23 cellular contexts compared by ENCODE assay signal in the genomic region with DNA sequence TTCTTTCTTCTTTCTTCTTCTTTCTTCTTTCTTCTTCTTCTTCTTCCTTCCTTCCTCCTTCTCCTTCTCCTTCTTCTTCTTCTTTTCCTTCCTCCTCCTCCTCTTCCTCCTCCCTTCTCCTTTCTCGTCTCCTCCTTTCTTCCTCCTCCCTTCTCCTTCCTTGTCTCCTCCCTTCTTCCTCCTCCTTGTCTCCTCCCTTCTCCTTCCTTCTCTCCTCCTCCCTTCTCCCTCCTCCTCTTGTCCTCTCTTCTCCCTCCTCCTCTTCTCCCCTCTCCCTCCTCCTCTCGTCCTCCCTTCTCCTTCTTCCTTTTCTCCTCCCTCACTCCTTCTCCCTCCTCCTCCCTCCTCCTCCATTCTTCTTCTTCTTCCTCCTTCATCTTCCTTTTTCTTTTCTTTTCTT. TPM values are rescaled to one million over a fixed set of nuclear protein-coding genes. Genes with fewer than 3 reads are reported as not detected.
A peak's percentile ranks its signal among the peaks of the same experiment; 100 is the strongest.
DNase-seq lines count a peak whose midpoint lies in the region; ATAC-seq, FAIRE-seq and TF ChIP-seq lines count a peak whose summit lies in the region.
"Had no signal": no experiment of that assay in that cellular context is flagged by ENCODE, and none has a peak within 500 bp of the region (broad histone marks: within the 10 kb centered on the region; RNA-seq: fewer than 3 reads in every experiment).

No MANE protein-coding gene starts in this region.

- no peaks in the 10 kb centered on the region for H4K20me1 ChIP-seq in HepG2 (ENCODE audit: insufficient read depth, low read length)
- H4K20me1 ChIP-seq in K562 (replicated peaks; ENCODE audit: control insufficient read depth, insufficient read depth, low read length) = no peaks in the 10 kb centered on the region
- H4K20me1 ChIP-seq: BLaER1 had no signal

- H3K9me1 ChIP-seq in K562 (ENCODE audit: control insufficient read depth, insufficient read depth, low read length) = no peaks in the 10 kb centered on the region

- no peak for DNase-seq in HepG2 (ENCODE audit: low spot score)
- no peak for DNase-seq in right lobe of liver
- no peak for DNase-seq in K562 (ENCODE audit: extremely low read depth in 1 of 4, low spot score in 3 of 4)
- DNase-seq in stimulated activated naive B cell treated with anti-CD40 and anti-IgM and Interleukin-4, amounts not matched to agents 10 μg/mL and 1 μg/mL and 100 μg/mL, for 72 hours = no peak
- DNase-seq in tibial artery = no peak
- no peak for DNase-seq in G401 (ENCODE audit: low spot score)
- DNase-seq: Caco-2; CD4-positive, CD25-positive, alpha-beta regulatory T cell; CD8-positive, alpha-beta T cell; DMS153; DND-41; GDM1; H9; HFFc6 had no signal

- H3K4me1 ChIP-seq in HepG2 (ENCODE audit: insufficient read depth, low read length) (no peaks in the 10 kb centered on the region), right lobe of liver (peaks cover 0 to 2% (median 0%) of the 10 kb centered on the region in 4 donors), K562 (replicated peaks in 1 of 2; ENCODE audit: control insufficient read depth in 2 of 2, insufficient read depth in 2 of 2, low read length in 2 of 2) (no peaks in the 10 kb centered on the region), tibial artery (no peaks in the 10 kb centered on the region)
- H3K4me1 ChIP-seq: Caco-2 had no signal

- peaks cover 40 to 43% of the 10 kb centered on the region in 2 donors for H3K36me3 Mint-ChIP-seq in stimulated activated naive B cell treated with anti-CD40 and anti-IgM and Interleukin-4, amounts not matched to agents 10 μg/mL and 1 μg/mL and 100 μg/mL, for 72 hours

- no peak for TF ChIP-seq POLR2A in HepG2 (IDR thresholded peaks at IDR 0.05; ENCODE audit: insufficient read depth in 1 of 2, low read depth in 2 of 2, low read length in 2 of 2)
- no peak for TF ChIP-seq POLR2A in right lobe of liver (IDR thresholded peaks at IDR 0.05)
- TF ChIP-seq POLR2A in K562 (conservative IDR thresholded peaks at IDR 0.05) = no peak

- BruUV-seq in HepG2 (replicated peaks; lab: Mats Ljungman, UMichigan) (no TSS peak), K562 (replicated peaks; lab: Mats Ljungman, UMichigan) (no TSS peak)

- ATAC-seq in HepG2 (no peak), right lobe of liver (no peak), K562 (no peak), GM21447 (IDR thresholded peaks at IDR 0.05; ENCODE audit: unreplicated experiment) (no peak)
- no peak for ATAC-seq in stimulated activated naive B cell treated with anti-CD40 and anti-IgM and Interleukin-4, amounts not matched to agents 10 μg/mL and 1 μg/mL and 100 μg/mL, for 72 hours (replicated peaks)
- ATAC-seq: CD8-positive, alpha-beta T cell; HCT116 had no signal

- H3K9me3 ChIP-seq in HepG2 (ENCODE audit: low read length) (no peaks in the 10 kb centered on the region), right lobe of liver (no peaks in the 10 kb centered on the region), K562 (replicated peaks; ENCODE audit: control insufficient read depth, insufficient read depth, low read depth, low read length) (no peaks in the 10 kb centered on the region), tibial artery (no peaks in the 10 kb centered on the region)
- H3K9me3 ChIP-seq: Caco-2 had no signal

- no peak overlapping the region for H3K9ac ChIP-seq in HepG2 (ENCODE audit: insufficient read depth, low read depth, low read length)
- H3K9ac ChIP-seq in K562 (ENCODE audit: insufficient read depth in 1 of 2, low read depth in 2 of 2, low read length in 2 of 2) = no peak overlapping the region
- H3K9ac ChIP-seq: BLaER1 had no signal

- FAIRE-seq in HepG2 (lab: Jason Lieb, UNC) (no peak), K562 (lab: Jason Lieb, UNC) (no peak)
- FAIRE-seq: A204.1, GM12891, GM18507 had no signal

- intact Hi-C loops in HepG2 (cut with micrococcal nuclease; ENCODE audit: unreplicated experiment) = no loop called here
- intact Hi-C loops in right lobe of liver (cut with DNase I) = no loop called here
- intact Hi-C loops in K562 (cut with micrococcal nuclease) = no loop called here
- intact Hi-C loops in tibial artery (cut with DNase I; ENCODE audit: low total_unique reads) = no loop called here

- no peaks in the 10 kb centered on the region for H3K27me3 Mint-ChIP-seq in stimulated activated naive B cell treated with anti-CD40 and anti-IgM and Interleukin-4, amounts not matched to agents 10 μg/mL and 1 μg/mL and 100 μg/mL, for 72 hours
- H3K27me3 Mint-ChIP-seq: B cell; CD4-positive, CD25-positive, alpha-beta regulatory T cell had no signal

- H3K36me3 ChIP-seq in HepG2 (replicated peaks in 1 of 2; ENCODE audit: control insufficient read depth in 1 of 2, insufficient read depth in 2 of 2, low read length in 2 of 2) (no peaks in the 10 kb centered on the region; a peak in 2 of 5 replicates), right lobe of liver (no peaks in the 10 kb centered on the region), K562 (ENCODE audit: control insufficient read depth, insufficient read depth, low read length) (no peaks in the 10 kb centered on the region), tibial artery (peaks cover 0 to 8% (median 6%) of the 10 kb centered on the region in 3 donors)

- TF ChIP-seq CTCF in HepG2 (CRISPR knock-in tag; IDR thresholded peaks at IDR 0.05) (no peak), right lobe of liver (IDR thresholded peaks at IDR 0.05) (no peak), K562 (IDR thresholded peaks at IDR 0.05 in 2 of 3, conservative IDR thresholded peaks at IDR 0.05 in 1 of 3; ENCODE audit: insufficient read depth in 2 of 3, low read depth in 1 of 3, low read length in 3 of 3) (no peak), tibial artery (IDR thresholded peaks at IDR 0.05) (no peak)

- H3K4me3 ChIP-seq in HepG2 (replicated peaks in 1 of 3; ENCODE audit: insufficient read depth in 1 of 3, low read depth in 2 of 3, low read length in 3 of 3) (no peak overlapping the region), right lobe of liver (no peak overlapping the region), K562 (no peak overlapping the region), tibial artery (no peak overlapping the region)
- H3K4me3 ChIP-seq: BLaER1 had no signal

- H3K9me3 Mint-ChIP-seq in stimulated activated naive B cell treated with anti-CD40 and anti-IgM and Interleukin-4, amounts not matched to agents 10 μg/mL and 1 μg/mL and 100 μg/mL, for 72 hours = peaks cover 4 to 7% of the 10 kb centered on the region in 2 donors

- H3K27ac ChIP-seq in HepG2 (ENCODE audit: extremely low read length, insufficient read depth, low read length) (no peak overlapping the region), right lobe of liver (no peak overlapping the region), K562 (ENCODE audit: extremely low read depth, low read depth, low read length) (no peak overlapping the region), tibial artery (no peak overlapping the region)
- H3K27ac ChIP-seq: 22Rv1, BLaER1, C4-2B had no signal

- CTCF ChIA-PET in HepG2 (lab: Yijun Ruan, JAX; ENCODE audit: low intra/inter-chr PET ratio, low total read pairs) = no interaction called here
- CTCF ChIA-PET in K562 (lab: Yijun Ruan, JAX; ENCODE audit: low intra/inter-chr PET ratio) = no interaction called here

- H2AFZ ChIP-seq in HepG2 (ENCODE audit: low read length) = no peak overlapping the region
- H2AFZ ChIP-seq in K562 (ENCODE audit: low read depth, low read length) = no peak overlapping the region

- TF ChIP-seq EP300 in HepG2 (IDR thresholded peaks at IDR 0.05; ENCODE audit: low read depth in 2 of 2, low read length in 2 of 2) (no peak), HepG2 (CRISPR knock-in tag; IDR thresholded peaks at IDR 0.05; ENCODE audit: borderline replicate concordance) (no peak), K562 (IDR thresholded peaks at IDR 0.05; ENCODE audit: low read length) (no peak)

- POLR2A ChIA-PET in HepG2 (lab: Yijun Ruan, JAX) (no interaction called here), K562 (lab: Yijun Ruan, JAX) (no interaction called here)

- no peak overlapping the region for H3K4me2 ChIP-seq in HepG2 (ENCODE audit: low read depth, low read length)
- H3K4me2 ChIP-seq in K562 (ENCODE audit: insufficient read depth, low read length) = no peak overlapping the region
- H3K4me2 ChIP-seq: BLaER1 had no signal

- WGBS in HepG2 (ENCODE audit: low lambda C conversion rate) = 95% methylated on average over 2 of the region's 2 CpGs
- 80% methylated on average over 2 of the region's 2 CpGs for WGBS in right lobe of liver (ENCODE audit: insufficient coverage, low coverage, low lambda C conversion rate, missing lambda C conversion rate)
- WGBS in K562 (ENCODE audit: insufficient coverage, low coverage, missing lambda C conversion rate) = 40% methylated on average over 1 of the region's 2 CpGs

- peak overlapping the region; percentile 37 for H3K27ac Mint-ChIP-seq in stimulated activated naive B cell treated with anti-CD40 and anti-IgM and Interleukin-4, amounts not matched to agents 10 μg/mL and 1 μg/mL and 100 μg/mL, for 72 hours
- H3K27ac Mint-ChIP-seq: B cell; CD4-positive, CD25-positive, alpha-beta regulatory T cell; CD8-positive, alpha-beta T cell; H9; HFFc6 had no signal

- TF ChIP-seq RAD21 in HepG2 (CRISPR knock-in tag; IDR thresholded peaks at IDR 0.05) (no peak), K562 (CRISPR knock-in tag; conservative IDR thresholded peaks at IDR 0.05 in 1 of 2, IDR thresholded peaks at IDR 0.05 in 1 of 2) (no peak)

- no peak overlapping the region for H3K4me3 Mint-ChIP-seq in stimulated activated naive B cell treated with anti-CD40 and anti-IgM and Interleukin-4, amounts not matched to agents 10 μg/mL and 1 μg/mL and 100 μg/mL, for 72 hours
- H3K4me3 Mint-ChIP-seq: B cell; CD4-positive, CD25-positive, alpha-beta regulatory T cell; CD8-positive, alpha-beta T cell; H9; HFFc6 had no signal

- in situ Hi-C loops in HepG2 (cut with HindIII; ENCODE audit: extremely low pct_ligation_motif_present, low pct_unique_long_range_greater_than_20kb) (no loop called here), K562 (cut with MboI) (no loop called here), G401 (cut with HindIII; ENCODE audit: low sequenced_read_pairs) (no loop called here)

- H3K79me2 ChIP-seq in HepG2 (ENCODE audit: insufficient read depth, low read length) = no peaks in the 10 kb centered on the region
- H3K79me2 ChIP-seq in K562 (ENCODE audit: control insufficient read depth, insufficient read depth, low read length) = no peaks in the 10 kb centered on the region

- H3K27me3 ChIP-seq in HepG2 (ENCODE audit: control insufficient read depth in 1 of 2, insufficient read depth in 2 of 2, low read length in 2 of 2) = no peaks in the 10 kb centered on the region
- H3K27me3 ChIP-seq in right lobe of liver = no peaks in the 10 kb centered on the region
- H3K27me3 ChIP-seq in K562 (ENCODE audit: control insufficient read depth in 2 of 2, insufficient read depth in 2 of 2, low read length in 2 of 2) = no peaks in the 10 kb centered on the region
- no peaks in the 10 kb centered on the region for H3K27me3 ChIP-seq in tibial artery
- H3K27me3 ChIP-seq: BLaER1 had no signal

- H3K4me1 Mint-ChIP-seq in stimulated activated naive B cell treated with anti-CD40 and anti-IgM and Interleukin-4, amounts not matched to agents 10 μg/mL and 1 μg/mL and 100 μg/mL, for 72 hours = no peaks in the 10 kb centered on the region
- H3K4me1 Mint-ChIP-seq: B cell had no signal

RNA-seq across cellular contexts. Expression of gene NUBPL, which starts 44.5 kb away (rescaled TPM):
- total RNA-seq in HepG2 (2016; rRNA removed; fragmentation: Illumina TruSeq; extraction: Trizol) (44.1 and 67.1 TPM in 2 replicates), right lobe of liver (1 to 10 TPM; 6.3 to 9.5 (median 7.2) TPM), K562 (2014; rRNA removed) (4.5 and 5.4 TPM in 2 replicates), K562 (2014; rRNA removed; fragmentation: Illumina TruSeq; extraction: Trizol) (8.7 and 9.6 TPM in 2 replicates), K562 (2015; rRNA removed; fragmentation: Illumina TruSeq; extraction: Trizol) (6.5 and 7.8 TPM in 2 replicates), K562 (2021) (5.5 and 6.6 TPM in 2 replicates)
- 2.8 and 3.6 TPM in 2 replicates for total RNA-seq in HepG2 (2016; cell fraction: cytosol; rRNA removed; fragmentation: Illumina TruSeq; extraction: Trizol; ENCODE audit: low read depth)
- 46.0 and 66.8 TPM in 2 replicates for total RNA-seq in HepG2 (2016; cell fraction: insoluble cytoplasmic fraction; rRNA removed; fragmentation: Illumina TruSeq; extraction: Trizol)
- total RNA-seq in HepG2 (2016; cell fraction: membrane; rRNA removed; fragmentation: Illumina TruSeq; extraction: Trizol) = 11.2 and 11.4 TPM in 2 replicates
- 89.2 and 90.0 TPM in 2 replicates for total RNA-seq in HepG2 (2016; cell fraction: nucleus; rRNA removed; fragmentation: Illumina TruSeq; extraction: Trizol)
- polyA plus RNA-seq in HepG2 (2011; rRNA removed) (15.8 and 21.3 TPM in 2 replicates), K562 (2011; rRNA removed) (5.9 and 7.7 TPM in 2 replicates), K562 (2014; fragmentation: Illumina TruSeq; extraction: Trizol) (4.8 and 5.8 TPM in 2 replicates), K562 (2014; fragmentation: Nextera tagmentation; extraction: Ambion mirVana) (1 to 10 TPM; 3.2 to 3.6 TPM), K562 (2014; rRNA removed) (4.7 and 6.1 TPM in 2 replicates)
- polyA plus RNA-seq in HepG2 (2011; cell fraction: cytosol; rRNA removed) = 8.7 and 14.2 TPM in 2 replicates
- 7.1 and 8.2 TPM in 2 replicates for polyA plus RNA-seq in HepG2 (2011; cell fraction: nucleus; rRNA removed)
- 16.0 and 24.2 TPM in 2 replicates for polyA plus RNA-seq in HepG2 (2012)
- 2.0 and 2.5 TPM in 2 replicates for polyA plus RNA-seq in HepG2 (2016; cell fraction: cytosol; fragmentation: Illumina TruSeq; extraction: Trizol; ENCODE audit: low read depth)
- 46.1 and 49.1 TPM in 2 replicates for polyA plus RNA-seq in HepG2 (2016; cell fraction: insoluble cytoplasmic fraction; fragmentation: Illumina TruSeq; extraction: Trizol; ENCODE audit: low read depth)
- polyA plus RNA-seq in HepG2 (2016; cell fraction: membrane; fragmentation: Illumina TruSeq; extraction: Trizol; ENCODE audit: low read depth) = 7.5 and 7.8 TPM in 2 replicates
- polyA plus RNA-seq in HepG2 (2016; cell fraction: nucleus; fragmentation: Illumina TruSeq; extraction: Trizol; ENCODE audit: insufficient read depth, low read depth) = 24.3 and 24.6 TPM in 2 replicates
- polyA minus RNA-seq in HepG2 (2011; rRNA and poly(A)+ RNA removed; ENCODE audit: low replicate concordance) = 3.7 and 19.6 TPM in 2 replicates
- 16.4 and 17.6 TPM in 2 replicates for polyA minus RNA-seq in HepG2 (2011; cell fraction: cytosol; rRNA and poly(A)+ RNA removed)
- 89.0 and 103 TPM in 2 replicates for polyA minus RNA-seq in HepG2 (2011; cell fraction: nucleus; rRNA and poly(A)+ RNA removed)
- total RNA-seq in K562 (2011; cell fraction: chromatin; rRNA removed; ENCODE audit: low replicate concordance) = 14.5 and 26.8 TPM in 2 replicates
- 7.5 and 8.6 TPM in 2 replicates for total RNA-seq in K562 (2011; cell fraction: nucleolus; rRNA removed)
- total RNA-seq in K562 (2011; cell fraction: nucleoplasm; rRNA removed) = 12.7 and 16.0 TPM in 2 replicates
- 1.5 and 3.4 TPM in 2 replicates for polyA plus RNA-seq in K562 (2011; cell fraction: cytosol; rRNA removed)
- 2.1 TPM in 2 replicates for polyA plus RNA-seq in K562 (2011; cell fraction: nucleus; rRNA removed)
- 3.7 and 4.3 TPM in 2 replicates for polyA plus RNA-seq in K562 (2012)
- 10.0 and 15.6 TPM in 2 replicates for polyA minus RNA-seq in K562 (2011; rRNA and poly(A)+ RNA removed)
- polyA minus RNA-seq in K562 (2011; cell fraction: cytosol; rRNA and poly(A)+ RNA removed) = 1.9 and 4.0 TPM in 2 replicates
- polyA minus RNA-seq in K562 (2011; cell fraction: nucleus; rRNA and poly(A)+ RNA removed) = 8.3 and 16.9 TPM in 2 replicates
- total RNA-seq in G401 (2014; rRNA removed; shearing (Covaris generic)) = 15.7 and 26.8 TPM in 2 replicates

Comparison
In these comparisons a context has a peak if more than half of its experiments do, and no peak if none do; other contexts are left out.
1. Of the 241 proteins assayed by ChIP-seq in both HepG2 and K562: peak only in HepG2: FOXK2, MNT, NBN, NFRKB, PCBP1, RAD51 and 2 more; only in K562: ZBTB26 and ZNF263; in both: none; in neither: 226; mixed calls (peak in some experiments, not most) for 5.